Comparison of ENCODE assay signal across 8 cellular contexts in genomic region chr2:164479460-164479859, GRCh38.
DNase-seq lines count a peak whose midpoint lies in the region; ATAC-seq, FAIRE-seq and TF ChIP-seq lines count a peak whose summit lies in the region.

No MANE protein-coding gene starts in this region.

- no peak overlapping the region for H3K4me3 ChIP-seq in heart right ventricle

- TF ChIP-seq CTCF in heart right ventricle (IDR thresholded peaks at IDR 0.05): peak; percentile 24 to 66 (median 51)

- no peaks in the 10 kb centered on the region for H3K27me3 ChIP-seq in heart right ventricle

- no peak for FAIRE-seq in urothelium cell line (lab: Jason Lieb, UNC)

- no peak overlapping the region for H3K27ac ChIP-seq in heart right ventricle

- ATAC-seq in heart right ventricle: no peak
- no peak for ATAC-seq in Right ventricle myocardium superior (ENCODE audit: poor library complexity)
- no peak for ATAC-seq in GM18907 (IDR thresholded peaks at IDR 0.05; ENCODE audit: unreplicated experiment)

- no peaks in the 10 kb centered on the region for H3K9me3 ChIP-seq in heart right ventricle

- H3K36me3 ChIP-seq in heart right ventricle: no peaks in the 10 kb centered on the region

- 27 to 45% methylated on average over 2 of the region's 2 CpGs for WGBS in heart right ventricle, 2 donors

- intact Hi-C loops in heart right ventricle (cut with DNase I) (loop anchor here in 4 of 10 donors (5.0 kb wide), 3 partner anchors 1292 to 1587 kb away; no protein-coding TSS in a partner anchor), Right ventricle myocardium superior (cut with DNase I) (no loop called here)

- H3K4me1 ChIP-seq in heart right ventricle: no peaks in the 10 kb centered on the region

- DNase-seq in heart right ventricle (peak in 1 of 2 donors; percentile 19), Right ventricle myocardium superior (no peak), SK-MEL-5 (ENCODE audit: low read depth, low spot score) (peak; percentile 64), hippocampal formation (lab: John Stamatoyannopoulos, UW) (peak; percentile 21 to 30), urothelium cell line (ENCODE audit: low spot score) (peak; percentile 18), NCI-H2107 (lab: John Stamatoyannopoulos, UW) (no peak), HPDE6-E6E7 (ENCODE audit: extremely low spot score) (no peak)

- in situ Hi-C loops in SK-MEL-5 (cut with HindIII; ENCODE audit: low pct_unique_long_range_greater_than_20kb, low sequenced_read_pairs): no loop called here

Comparison
In these comparisons a context has a peak if more than half of its experiments do, and no peak if none do; other contexts are left out.
1. DNase-seq: peak in SK-MEL-5 (single experiment), hippocampal formation (2 of 2) and urothelium cell line (single experiment); none in Right ventricle myocardium superior (single experiment), NCI-H2107 (single experiment) and HPDE6-E6E7 (single experiment).